9 cellular contexts compared by ENCODE assay signal in genomic region chr17:58324409-58325288, GRCh38. TPM values are rescaled to one million over a fixed set of nuclear protein-coding genes. Genes with fewer than 3 reads are reported as not detected.
DNase-seq lines count a peak whose midpoint lies in the region; ATAC-seq and TF ChIP-seq lines count a peak whose summit lies in the region.
"Had no signal": no experiment of that assay in that cellular context is flagged by ENCODE, and none has a peak within 500 bp of the region (broad histone marks: within the 10 kb centered on the region; RNA-seq: fewer than 3 reads in every experiment).

No MANE protein-coding gene starts in this region.

- peaks cover 15 to 36% (median 27%) of the 10 kb centered on the region in 3 donors for H3K4me1 Mint-ChIP-seq in IgD-negative memory B cell
- peaks cover 71% of the 10 kb centered on the region for H3K4me1 Mint-ChIP-seq in stimulated activated naive CD8-positive, alpha-beta T cell treated with anti-CD3 and anti-CD28 coated beads, Interleukin-15, amount 100 ng/mL, for 72 hours

- H3K27me3 Mint-ChIP-seq in IgD-negative memory B cell: no peaks in the 10 kb centered on the region
- H3K27me3 Mint-ChIP-seq in stimulated activated naive CD8-positive, alpha-beta T cell treated with anti-CD3 and anti-CD28 coated beads, Interleukin-15, amount 100 ng/mL, for 72 hours: no peaks in the 10 kb centered on the region

- H3K27ac Mint-ChIP-seq in IgD-negative memory B cell: no peak overlapping the region
- H3K27ac Mint-ChIP-seq in stimulated activated naive CD8-positive, alpha-beta T cell treated with anti-CD3 and anti-CD28 coated beads, Interleukin-15, amount 100 ng/mL, for 72 hours: peak overlapping the region; percentile 29 to 98
- H3K27ac Mint-ChIP-seq: dendritic cell treated with granulocyte-macrophage colony-stimulating factor and Interleukin-4, amounts not matched to agents 40 ng/mL and 50 ng/mL, for 4 days had no signal

- TF ChIP-seq CTCF in astrocyte of the cerebellum (IDR thresholded peaks at IDR 0.05; ENCODE audit: low read depth, low read length, missing control alignments): no peak

- H3K9me3 Mint-ChIP-seq in IgD-negative memory B cell: no peaks in the 10 kb centered on the region
- H3K9me3 Mint-ChIP-seq in stimulated activated naive CD8-positive, alpha-beta T cell treated with anti-CD3 and anti-CD28 coated beads, Interleukin-15, amount 100 ng/mL, for 72 hours: no peaks in the 10 kb centered on the region
- H3K9me3 Mint-ChIP-seq: dendritic cell treated with granulocyte-macrophage colony-stimulating factor and Interleukin-4, amounts not matched to agents 40 ng/mL and 50 ng/mL, for 4 days had no signal

- DNase-seq in AG20443 (ENCODE audit: low spot score) (peak; percentile 90), astrocyte of the cerebellum (ENCODE audit: low read depth) (no peak), islet precursor cell (peak; percentile 84), inferior parietal cortex (ENCODE audit: extremely low spot score) (no peak)
- peak; percentile 48 to 56 for DNase-seq in stimulated activated naive CD8-positive, alpha-beta T cell treated with anti-CD3 and anti-CD28 coated beads, Interleukin-15, amount 100 ng/mL, for 72 hours

- H3K4me3 ChIP-seq in astrocyte of the cerebellum (ENCODE audit: low read depth, low read length): peak overlapping the region; percentile 36

- in situ Hi-C loops in astrocyte of the cerebellum (cut with HindIII; ENCODE audit: low sequenced_read_pairs): no loop called here

- peak overlapping the region; percentile 47 to 89 (median 80) for H3K4me3 Mint-ChIP-seq in IgD-negative memory B cell
- peak overlapping the region; percentile 49 to 80 for H3K4me3 Mint-ChIP-seq in stimulated activated naive CD8-positive, alpha-beta T cell treated with anti-CD3 and anti-CD28 coated beads, Interleukin-15, amount 100 ng/mL, for 72 hours
- H3K4me3 Mint-ChIP-seq: dendritic cell treated with granulocyte-macrophage colony-stimulating factor and Interleukin-4, amounts not matched to agents 40 ng/mL and 50 ng/mL, for 4 days had no signal

- no peak for ATAC-seq in stimulated activated naive CD8-positive, alpha-beta T cell treated with anti-CD3 and anti-CD28 coated beads, Interleukin-15, amount 100 ng/mL, for 72 hours
- ATAC-seq in HG03571 (IDR thresholded peaks at IDR 0.05; ENCODE audit: unreplicated experiment) (no peak), HG03432 (IDR thresholded peaks at IDR 0.05; ENCODE audit: unreplicated experiment) (no peak)

- H3K36me3 Mint-ChIP-seq in IgD-negative memory B cell: peaks cover 3% of the 10 kb centered on the region

RNA-seq across cellular contexts. Expression of gene TSPOAP1, which starts 3.9 kb away (rescaled TPM):
- 1.3 TPM for polyA plus RNA-seq in IgD-negative memory B cell

RNA-seq across cellular contexts. Expression of gene SUPT4H1, which starts 27.4 kb away (rescaled TPM):
- 94.2 TPM for polyA plus RNA-seq in IgD-negative memory B cell

RNA-seq across cellular contexts. Expression of gene MPO, which starts 43.9 kb away (rescaled TPM):
- not detected for polyA plus RNA-seq in IgD-negative memory B cell

Comparison
In these comparisons a context has a peak if more than half of its experiments do, and no peak if none do; other contexts are left out.
1. DNase-seq: peak in AG20443 (single experiment), islet precursor cell (single experiment) and stimulated activated naive CD8-positive, alpha-beta T cell treated with anti-CD3 and anti-CD28 coated beads, Interleukin-15, amount 100 ng/mL, for 72 hours (2 of 2); none in astrocyte of the cerebellum (single experiment) and inferior parietal cortex (single experiment).
2. H3K27ac Mint-ChIP-seq: peak in stimulated activated naive CD8-positive, alpha-beta T cell treated with anti-CD3 and anti-CD28 coated beads, Interleukin-15, amount 100 ng/mL, for 72 hours (2 of 2); none in IgD-negative memory B cell (0 of 3).